31 cellular contexts compared by ENCODE assay signal in the genomic region with DNA sequence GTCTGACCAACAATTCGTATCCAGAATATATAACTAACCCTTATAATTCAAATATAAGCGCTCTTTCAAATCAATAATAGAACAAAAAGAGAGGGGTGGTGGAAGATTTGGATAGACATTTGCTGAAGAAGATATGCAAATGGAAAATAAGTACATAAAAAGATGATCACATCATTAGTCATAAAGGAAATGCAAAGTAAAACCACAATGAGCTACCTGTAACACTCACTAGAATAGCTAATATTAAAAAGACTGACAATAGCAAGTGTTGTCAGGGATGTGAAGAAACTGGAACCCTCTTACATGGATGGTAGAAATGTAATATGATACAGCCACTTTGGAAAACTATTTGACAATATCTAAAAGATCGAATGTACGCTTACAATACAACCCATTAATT.
"Had no signal": no experiment of that assay in that cellular context is flagged by ENCODE, and none has a peak within 500 bp of the region (broad histone marks: within the 10 kb centered on the region; RNA-seq: fewer than 3 reads in every experiment).

No MANE protein-coding gene starts in this region.

- H3K27me3 ChIP-seq: ascending aorta had no signal

- H3K27ac ChIP-seq: ascending aorta, PC-9, WERI-Rb-1 had no signal

- H3K9me3 ChIP-seq: ascending aorta had no signal

- H3K36me3 ChIP-seq: ascending aorta, WERI-Rb-1 had no signal

- H3K4me1 ChIP-seq: ascending aorta had no signal

- DNase-seq: activated CD4-positive, alpha-beta memory T cell treated with anti-CD3 and anti-CD28 coated beads, Interleukin-2, amount 10 ng/mL, durations not matched to agents 7 days and 5 days; activated CD4-positive, alpha-beta T cell treated with anti-CD3 and anti-CD28 coated beads for 1 hour; activated CD4-positive, alpha-beta T cell treated with anti-CD3 and anti-CD28 coated beads for 48 hours; activated CD4-positive, CD25-positive, alpha-beta regulatory T cell; activated CD8-positive, alpha-beta memory T cell treated with anti-CD3 and anti-CD28 coated beads for 24 hours; activated gamma-delta T cell; activated naive CD4-positive, alpha-beta T cell treated with Interleukin-2 at 50 U/mL for 16 hours; activated naive CD8-positive, alpha-beta T cell treated with anti-CD3 and anti-CD28 coated beads, Interleukin-2, amount 10 ng/mL, durations not matched to agents 7 days and 5 days; activated T-cell treated with anti-CD3 and anti-CD28 coated beads, Interleukin-2, amount 50 U/mL, for 1 hour; amygdala; caudate nucleus; cerebellar nuclear complex; Kasumi-1; KG1; MM.1S; MV-4-11; NCI-H1092; NCI-H1436 treated with DMSO at 0.1 percent for 48 hours; NCI-H1694 treated with DMSO at 0.1 percent for 48 hours; NCI-H2029; NCI-H2107; NCI-H226; NCI-H524 treated with DMSO at 0.1 percent for 48 hours; NCI-H748 treated with DMSO at 0.1 percent for 48 hours; NK-92 treated with Interleukin-12 subunit alpha and Interleukin-12 subunit beta, amount 100 ng/mL, for 24 hours; PC-9; Right ventricle myocardium superior; SW 1271; T1000; WERI-Rb-1 had no signal

- H3K4me3 ChIP-seq: ascending aorta, PC-9 had no signal
